Comparison of ENCODE assay signal across 12 cellular contexts in genomic region chr11:114166389-114166788, GRCh38.
DNase-seq lines count a peak whose midpoint lies in the region; ATAC-seq and TF ChIP-seq lines count a peak whose summit lies in the region.
"Had no signal": no experiment of that assay in that cellular context is flagged by ENCODE, and none has a peak within 500 bp of the region (broad histone marks: within the 10 kb centered on the region; RNA-seq: fewer than 3 reads in every experiment).

No MANE protein-coding gene starts in this region.

- no peak for TF ChIP-seq CTCF in HEK293 (tag by site-specific recombination; IDR thresholded peaks at IDR 0.05)

- peaks cover 4% of the 10 kb centered on the region for H3K36me3 Mint-ChIP-seq in activated CD4-positive, alpha-beta memory T cell treated with anti-CD3 and anti-CD28 coated beads, Interleukin-2, amount 10 ng/mL, durations not matched to agents 7 days and 5 days (ENCODE audit: low read depth)
- H3K36me3 Mint-ChIP-seq: stimulated activated memory B cell treated with anti-CD40 and anti-IgM and Interleukin-4, amounts not matched to agents 10 μg/mL and 1 μg/mL and 100 μg/mL, for 72 hours had no signal

- POLR2A ChIA-PET in HEK293 (lab: Yijun Ruan, JAX), result interaction anchor here (1.5 kb wide), 1 partner anchor 106 kb away, joined by 5 read pairs; no protein-coding TSS in a partner anchor
- POLR2A ChIA-PET in activated CD4-positive, alpha-beta memory T cell treated with anti-CD3 and anti-CD28 coated beads, Interleukin-2, amount 10 ng/mL, durations not matched to agents 7 days and 5 days (lab: Charles Lee), result interaction anchor here (0.7 to 9.0 kb wide), 6 partner anchors 8 to 108 kb away, joined by 3 to 121 read pairs (median 5); no protein-coding TSS in a partner anchor

- peak overlapping the region; percentile 66 to 94 for H3K9ac ChIP-seq in stomach smooth muscle (ENCODE audit: low read length in 2 of 2)
- H3K9ac ChIP-seq: SK-N-SH had no signal

- H3K9me3 Mint-ChIP-seq in activated CD4-positive, alpha-beta memory T cell treated with anti-CD3 and anti-CD28 coated beads, Interleukin-2, amount 10 ng/mL, durations not matched to agents 7 days and 5 days, result no peaks in the 10 kb centered on the region
- H3K9me3 Mint-ChIP-seq: stimulated activated memory B cell treated with anti-CD40 and anti-IgM and Interleukin-4, amounts not matched to agents 10 μg/mL and 1 μg/mL and 100 μg/mL, for 72 hours had no signal

- no peaks in the 10 kb centered on the region for H3K27me3 ChIP-seq in stomach smooth muscle (ENCODE audit: control insufficient read depth in 1 of 2, insufficient read depth in 2 of 2, low read length in 2 of 2)

- H3K4me1 Mint-ChIP-seq in activated CD4-positive, alpha-beta memory T cell treated with anti-CD3 and anti-CD28 coated beads, Interleukin-2, amount 10 ng/mL, durations not matched to agents 7 days and 5 days, result peaks cover 61% of the 10 kb centered on the region

- peaks cover 20% of the 10 kb centered on the region for H3K4me1 ChIP-seq in HEK293 (ENCODE audit: control insufficient read depth, insufficient read depth, low read length)
- H3K4me1 ChIP-seq in stomach smooth muscle (ENCODE audit: control insufficient read depth, insufficient read depth, low read length), result peaks cover 91% of the 10 kb centered on the region

- peak overlapping the region; percentile 73 for H3K27ac Mint-ChIP-seq in activated CD4-positive, alpha-beta memory T cell treated with anti-CD3 and anti-CD28 coated beads, Interleukin-2, amount 10 ng/mL, durations not matched to agents 7 days and 5 days
- H3K27ac Mint-ChIP-seq: stimulated activated memory B cell treated with anti-CD40 and anti-IgM and Interleukin-4, amounts not matched to agents 10 μg/mL and 1 μg/mL and 100 μg/mL, for 72 hours had no signal

- ATAC-seq in HG02798 (IDR thresholded peaks at IDR 0.05; ENCODE audit: poor library complexity, unreplicated experiment) (no peak), GM18868 (IDR thresholded peaks at IDR 0.05; ENCODE audit: unreplicated experiment) (no peak)

- H3K27ac ChIP-seq in HEK293 (ENCODE audit: extremely low read depth, low read depth, low read length), result peak overlapping the region; percentile 13
- H3K27ac ChIP-seq in stomach smooth muscle (ENCODE audit: low read length), result peak overlapping the region; percentile 100

- peaks cover 3% of the 10 kb centered on the region for H3K27me3 Mint-ChIP-seq in activated CD4-positive, alpha-beta memory T cell treated with anti-CD3 and anti-CD28 coated beads, Interleukin-2, amount 10 ng/mL, durations not matched to agents 7 days and 5 days

- H3K4me3 Mint-ChIP-seq in activated CD4-positive, alpha-beta memory T cell treated with anti-CD3 and anti-CD28 coated beads, Interleukin-2, amount 10 ng/mL, durations not matched to agents 7 days and 5 days, result no peak overlapping the region
- H3K4me3 Mint-ChIP-seq: stimulated activated memory B cell treated with anti-CD40 and anti-IgM and Interleukin-4, amounts not matched to agents 10 μg/mL and 1 μg/mL and 100 μg/mL, for 72 hours had no signal

- H3K9me3 ChIP-seq in HEK293 (ENCODE audit: control insufficient read depth, insufficient read depth, low read depth, low read length) (no peaks in the 10 kb centered on the region), stomach smooth muscle (ENCODE audit: control insufficient read depth in 2 of 2, low read length in 2 of 2) (no peaks in the 10 kb centered on the region)
- H3K9me3 ChIP-seq: SK-N-SH had no signal

- CTCF ChIA-PET in HEK293 (lab: Yijun Ruan, JAX), result interaction anchor here (0.5 to 1.7 kb wide), 5 partner anchors 10 to 171 kb away, joined by 3 to 6 read pairs (median 3); no protein-coding TSS in a partner anchor
- CTCF ChIA-PET in activated CD4-positive, alpha-beta memory T cell treated with anti-CD3 and anti-CD28 coated beads, Interleukin-2, amount 10 ng/mL, durations not matched to agents 7 days and 5 days (lab: Charles Lee), result interaction anchor here (0.6 to 3.2 kb wide), 9 partner anchors 11 to 105 kb away, joined by 3 to 18 read pairs (median 4); no protein-coding TSS in a partner anchor

- no peak overlapping the region for H3K4me3 ChIP-seq in HEK293 (ENCODE audit: low read depth, low read length)
- H3K4me3 ChIP-seq in stomach smooth muscle (ENCODE audit: low read length in 2 of 2), result peak overlapping the region in 1 of 2 donors; percentile 47

- H3K36me3 ChIP-seq in HEK293 (ENCODE audit: control insufficient read depth in 2 of 2, insufficient read depth in 1 of 2, low read length in 2 of 2) (no peaks in the 10 kb centered on the region), stomach smooth muscle (ENCODE audit: control insufficient read depth in 2 of 2, insufficient read depth in 2 of 2, low read length in 2 of 2) (no peaks in the 10 kb centered on the region)

- no peak for DNase-seq in activated CD4-positive, alpha-beta memory T cell treated with anti-CD3 and anti-CD28 coated beads, Interleukin-2, amount 10 ng/mL, durations not matched to agents 7 days and 5 days
- DNase-seq in globus pallidus (ENCODE audit: low spot score) (peak; percentile 33), epidermal melanocyte (ENCODE audit: insufficient read length, low spot score) (no peak), SW 1271 (lab: John Stamatoyannopoulos, UW) (no peak)
- DNase-seq: activated effector memory CD4-positive, alpha-beta T cell treated with anti-CD3 and anti-CD28 coated beads, Interleukin-2, amount 50 U/mL, for 16 hours; glutamatergic neuron; SK-N-SH had no signal

TF ChIP-seq in HEK293, 187 proteins besides CTCF, POLR2A, EP300 and RAD21:
- TF ChIP-seq, protein P1, sequence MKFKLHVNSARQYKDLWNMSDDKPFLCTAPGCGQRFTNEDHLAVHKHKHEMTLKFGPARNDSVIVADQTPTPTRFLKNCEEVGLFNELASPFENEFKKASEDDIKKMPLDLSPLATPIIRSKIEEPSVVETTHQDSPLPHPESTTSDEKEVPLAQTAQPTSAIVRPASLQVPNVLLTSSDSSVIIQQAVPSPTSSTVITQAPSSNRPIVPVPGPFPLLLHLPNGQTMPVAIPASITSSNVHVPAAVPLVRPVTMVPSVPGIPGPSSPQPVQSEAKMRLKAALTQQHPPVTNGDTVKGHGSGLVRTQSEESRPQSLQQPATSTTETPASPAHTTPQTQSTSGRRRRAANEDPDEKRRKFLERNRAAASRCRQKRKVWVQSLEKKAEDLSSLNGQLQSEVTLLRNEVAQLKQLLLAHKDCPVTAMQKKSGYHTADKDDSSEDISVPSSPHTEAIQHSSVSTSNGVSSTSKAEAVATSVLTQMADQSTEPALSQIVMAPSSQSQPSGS (tag by site-specific recombination; IDR thresholded peaks at IDR 0.05; ENCODE audit: low read depth), result peak; percentile 46; the same call in 1 of the 2 replicates
- peak; percentile 38; the same call in 1 of the 2 replicates for TF ChIP-seq PRDM10 (tag by site-specific recombination; IDR thresholded peaks at IDR 0.05)
- TF ChIP-seq ZNF157 (tag by site-specific recombination; IDR thresholded peaks at IDR 0.05), result no peak
